Comparison of ENCODE assay signal across 20 cellular contexts in the genomic region with DNA sequence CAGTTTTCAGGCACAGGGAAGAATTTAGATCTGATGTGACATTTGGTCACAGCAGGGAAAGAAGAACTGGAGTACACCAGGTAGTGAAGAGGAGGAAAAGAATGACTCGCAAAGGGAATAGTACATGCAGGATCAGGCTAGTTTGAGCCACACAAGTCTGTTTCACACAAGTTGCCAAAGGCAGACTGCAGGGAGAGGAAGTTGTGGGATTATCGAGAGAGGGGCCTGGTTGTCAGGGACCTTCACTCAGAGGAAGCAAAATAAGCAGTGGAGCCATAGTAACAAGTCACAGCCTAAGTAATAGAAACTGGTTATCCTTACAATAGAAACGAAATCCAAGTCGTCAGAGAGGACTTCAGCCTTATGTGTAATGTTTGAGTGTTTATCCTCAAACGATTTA.
"Had no signal": no experiment of that assay in that cellular context is flagged by ENCODE, and none has a peak within 500 bp of the region (broad histone marks: within the 10 kb centered on the region; RNA-seq: fewer than 3 reads in every experiment).

No MANE protein-coding gene starts in this region.

- H3K36me3 ChIP-seq: adrenal gland, breast epithelium, esophagus squamous epithelium, left lung, prostate gland, right atrium auricular region, tibial artery had no signal

- H3K4me1 Mint-ChIP-seq: activated naive CD4-positive, alpha-beta T cell treated with anti-CD3 and anti-CD28 coated beads, Interleukin-2, amount 50 U/mL, for 24 hours had no signal

- DNase-seq: activated CD4-positive, alpha-beta T cell treated with anti-CD3 and anti-CD28 coated beads, Interleukin-2, amount 50 U/mL, for 4 hours; activated CD4-positive, CD25-positive, alpha-beta regulatory T cell treated with anti-CD3 and anti-CD28 coated beads, Interleukin-2, amount 50 U/mL, for 72 hours; activated gamma-delta T cell; adrenal gland; dermis blood vessel endothelial cell; effector memory CD4-positive, alpha-beta T cell; esophagus squamous epithelium; hippocampal formation; left lung; mammary epithelial cell; stimulated activated CD4-positive, alpha-beta T cell treated with anti-CD3 and anti-CD28 coated beads, Interleukin-2, amount 100 ng/mL, for 24 hours; stimulated activated naive CD8-positive, alpha-beta T cell treated with anti-CD3 and anti-CD28 coated beads, Interleukin-15, Interleukin-2, amounts not matched to agents 100 U/mL and 50 U/mL, for 24 hours; substantia nigra; tibial artery had no signal

- H3K36me3 Mint-ChIP-seq: activated naive CD4-positive, alpha-beta T cell treated with anti-CD3 and anti-CD28 coated beads, Interleukin-2, amount 50 U/mL, for 24 hours had no signal

- ATAC-seq: stimulated activated naive CD8-positive, alpha-beta T cell treated with anti-CD3 and anti-CD28 coated beads, Interleukin-15, Interleukin-2, amounts not matched to agents 100 U/mL and 50 U/mL, for 24 hours had no signal

- H3K27ac ChIP-seq: adrenal gland, breast epithelium, esophagus squamous epithelium, left lung, prostate gland, right atrium auricular region, tibial artery, VCaP had no signal

- H3K9me3 ChIP-seq: adrenal gland, esophagus squamous epithelium, left lung, prostate gland, right atrium auricular region, tibial artery had no signal

- H3K27me3 ChIP-seq: adrenal gland, left lung, right atrium auricular region, tibial artery had no signal

- H3K4me1 ChIP-seq: adrenal gland, breast epithelium, esophagus squamous epithelium, left lung, prostate gland, right atrium auricular region, tibial artery had no signal

- H3K27me3 Mint-ChIP-seq: activated naive CD4-positive, alpha-beta T cell treated with anti-CD3 and anti-CD28 coated beads, Interleukin-2, amount 50 U/mL, for 24 hours had no signal

- H3K4me3 Mint-ChIP-seq: activated naive CD4-positive, alpha-beta T cell treated with anti-CD3 and anti-CD28 coated beads, Interleukin-2, amount 50 U/mL, for 24 hours; T-helper 2 cell treated with Interferon-gamma antibody and Interleukin-4, amounts not matched to agents 5 μg/mL and 100 μg/mL, for 36 hours had no signal

- H3K4me3 ChIP-seq: adrenal gland, breast epithelium, esophagus squamous epithelium, left lung, prostate gland, right atrium auricular region, tibial artery had no signal

- H3K27ac Mint-ChIP-seq: activated naive CD4-positive, alpha-beta T cell treated with anti-CD3 and anti-CD28 coated beads, Interleukin-2, amount 50 U/mL, for 24 hours; T-helper 2 cell treated with Interferon-gamma antibody and Interleukin-4, amounts not matched to agents 5 μg/mL and 100 μg/mL, for 36 hours had no signal
